ENCODE assay signal across 8 cellular contexts in the genomic region with DNA sequence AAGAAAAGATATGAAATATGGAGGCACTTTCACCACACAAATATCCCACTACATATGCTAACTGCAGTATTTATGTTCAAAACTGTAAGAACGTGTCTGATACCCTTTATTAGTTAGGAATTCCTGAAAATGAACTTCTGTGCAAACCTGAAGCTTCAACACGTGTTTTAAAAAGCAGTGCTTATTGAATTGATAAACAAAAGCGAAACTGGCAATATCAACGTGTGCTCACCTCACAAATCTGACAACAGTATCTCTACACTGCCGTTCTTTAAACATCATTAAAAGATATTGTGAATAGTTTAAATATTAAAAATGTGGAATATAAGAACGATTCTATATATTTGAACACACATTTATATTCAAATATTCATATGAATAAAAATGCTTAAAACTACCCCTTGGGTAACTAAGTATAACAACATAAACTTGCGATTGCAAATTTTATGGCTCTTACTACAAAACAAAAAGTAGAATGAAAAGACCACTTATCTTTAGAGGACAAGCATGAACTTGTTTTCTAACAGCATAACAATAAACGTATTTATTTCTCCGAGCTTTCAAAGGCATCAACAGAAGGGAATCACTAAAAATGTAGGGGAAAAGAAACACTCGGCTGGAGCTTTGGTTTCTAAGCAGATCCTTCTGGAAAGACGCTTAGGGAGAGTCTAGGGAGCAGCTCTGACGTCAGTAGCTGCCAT. TPM values are rescaled to one million over a fixed set of nuclear protein-coding genes. Genes with fewer than 3 reads are reported as not detected.
A peak's percentile ranks its signal among the peaks of the same experiment; 100 is the strongest.
DNase-seq lines count a peak whose midpoint lies in the region; ATAC-seq and TF ChIP-seq lines count a peak whose summit lies in the region.

TSS of gene LRP2BP (minus strand) at position 670 of the 701 bp plus-strand sequence. CDS start 17,738 bp downstream, outside the sequence.

- H3K9me3 ChIP-seq in OCI-LY3 (ENCODE audit: insufficient read depth, low read length) (no peaks in the 10 kb centered on the region), upper lobe of left lung (no peaks in the 10 kb centered on the region)

- TF ChIP-seq EP300 in upper lobe of left lung (IDR thresholded peaks at IDR 0.05): peak in 1 of 4 donors; percentile 58

- peak within 1 kb of the TSS; percentile 91 for H3K4me2 ChIP-seq in OCI-LY3 (ENCODE audit: low read length)

- H3K27me3 ChIP-seq in OCI-LY3 (ENCODE audit: low read depth, low read length) (no peaks in the 10 kb centered on the region), upper lobe of left lung (no peaks in the 10 kb centered on the region)

- peaks cover 26% of the 10 kb centered on the region for H3K4me1 Mint-ChIP-seq in activated T-cell treated with anti-CD3 and anti-CD28 coated beads, Interleukin-2, amount 50 U/mL, for 4 hours (ENCODE audit: low read depth)
- H3K4me1 Mint-ChIP-seq in chondrocyte (ENCODE audit: low read depth): peaks cover 54% of the 10 kb centered on the region
- H3K4me1 Mint-ChIP-seq in memory B cell: peaks cover 17% of the 10 kb centered on the region

- H3K79me2 ChIP-seq in OCI-LY3 (ENCODE audit: low read length): no peaks in the 10 kb centered on the region

- H3K27ac ChIP-seq in OCI-LY3 (ENCODE audit: low read length) (peak within 1 kb of the TSS; percentile 77), upper lobe of left lung (peak within 1 kb of the TSS; percentile 98 to 99 (median 98))

- H3K4me3 Mint-ChIP-seq in activated T-cell treated with anti-CD3 and anti-CD28 coated beads, Interleukin-2, amount 50 U/mL, for 4 hours: peak within 1 kb of the TSS; percentile 87
- peak within 1 kb of the TSS; percentile 92 for H3K4me3 Mint-ChIP-seq in chondrocyte (ENCODE audit: unreplicated experiment)
- H3K4me3 Mint-ChIP-seq in memory B cell: peak within 1 kb of the TSS; percentile 92

- ATAC-seq in activated T-cell treated with anti-CD3 and anti-CD28 coated beads, Interleukin-2, amount 50 U/mL, for 4 hours: no peak
- ATAC-seq in memory B cell (ENCODE audit: low read depth) (no peak), upper lobe of left lung (ENCODE audit: low FRiP score in 2 of 2) (no peak), HG02610 (IDR thresholded peaks at IDR 0.05; ENCODE audit: unreplicated experiment) (no peak), GM19324 (IDR thresholded peaks at IDR 0.05; ENCODE audit: low FRiP score, unreplicated experiment) (no peak)

- H3K36me3 ChIP-seq in OCI-LY3 (replicated peaks; ENCODE audit: low read depth, low read length) (peaks cover 12% of the 10 kb centered on the region), upper lobe of left lung (peaks cover 0 to 10% (median 0%) of the 10 kb centered on the region in 4 donors)

- TF ChIP-seq CTCF in OCI-LY3 (IDR thresholded peaks at IDR 0.05; ENCODE audit: low read depth, low read length) (no peak), chondrocyte (IDR thresholded peaks at IDR 0.05) (no peak), upper lobe of left lung (IDR thresholded peaks at IDR 0.05) (no peak)

- H3K4me3 ChIP-seq in OCI-LY3 (ENCODE audit: low read length) (peak within 1 kb of the TSS; percentile 79), upper lobe of left lung (peak within 1 kb of the TSS; percentile 72 to 93 (median 81))

- no peak for TF ChIP-seq POLR2A in upper lobe of left lung (IDR thresholded peaks at IDR 0.05)

- H3K9me3 Mint-ChIP-seq in activated T-cell treated with anti-CD3 and anti-CD28 coated beads, Interleukin-2, amount 50 U/mL, for 4 hours: no peaks in the 10 kb centered on the region
- H3K9me3 Mint-ChIP-seq in chondrocyte (ENCODE audit: low read depth) (peaks cover 3% of the 10 kb centered on the region), memory B cell (no peaks in the 10 kb centered on the region)

- H3K9ac ChIP-seq in OCI-LY3 (ENCODE audit: low read length): peak within 1 kb of the TSS; percentile 72

- H3K27me3 Mint-ChIP-seq in activated T-cell treated with anti-CD3 and anti-CD28 coated beads, Interleukin-2, amount 50 U/mL, for 4 hours (ENCODE audit: low read depth): no peaks in the 10 kb centered on the region
- H3K27me3 Mint-ChIP-seq in chondrocyte (ENCODE audit: low read depth) (no peaks in the 10 kb centered on the region), memory B cell (no peaks in the 10 kb centered on the region)

- DNase-seq in activated T-cell treated with anti-CD3 and anti-CD28 coated beads, Interleukin-2, amount 50 U/mL, for 4 hours: no peak
- DNase-seq in activated T-cell treated with anti-CD3 and anti-CD28 coated beads for 4 hours: no peak
- DNase-seq in chondrocyte (ENCODE audit: low spot score): no peak
- DNase-seq in memory B cell (ENCODE audit: low spot score in 2 of 2): no peak
- DNase-seq in upper lobe of left lung: no peak

- peaks cover 23% of the 10 kb centered on the region for H3K4me1 ChIP-seq in OCI-LY3 (ENCODE audit: low read length)
- H3K4me1 ChIP-seq in upper lobe of left lung: peaks cover 12 to 27% (median 17%) of the 10 kb centered on the region in 4 donors

- WGBS in upper lobe of left lung, 2 donors: 7 to 9% methylated on average over 12 of the region's 12 CpGs

- H3K36me3 Mint-ChIP-seq in activated T-cell treated with anti-CD3 and anti-CD28 coated beads, Interleukin-2, amount 50 U/mL, for 4 hours (ENCODE audit: insufficient read depth): peaks cover 11% of the 10 kb centered on the region
- peaks cover 12% of the 10 kb centered on the region for H3K36me3 Mint-ChIP-seq in chondrocyte (ENCODE audit: low read depth)
- H3K36me3 Mint-ChIP-seq in memory B cell: no peaks in the 10 kb centered on the region

- H3K27ac Mint-ChIP-seq in chondrocyte (ENCODE audit: unreplicated experiment): peak within 1 kb of the TSS; percentile 94
- H3K27ac Mint-ChIP-seq in memory B cell: peak within 1 kb of the TSS; percentile 99

- no peaks in the 10 kb centered on the region for H4K20me1 ChIP-seq in OCI-LY3 (ENCODE audit: insufficient read depth, low read length)

- peak within 1 kb of the TSS; percentile 13; the same call in 1 of the 2 replicates for H2AFZ ChIP-seq in OCI-LY3 (ENCODE audit: low read depth, low read length)

RNA-seq across cellular contexts. Expression of gene LRP2BP, which starts in this region (rescaled TPM):
- total RNA-seq in activated T-cell treated with anti-CD3 and anti-CD28 coated beads, Interleukin-2, amount 50 U/mL, for 4 hours: under 1 TPM; 0.16 to 0.40 (median 0.21) TPM
- total RNA-seq in chondrocyte (0.46 to 0.52 TPM (median 0.49 TPM) in 3 replicates), upper lobe of left lung (1 to 10 TPM in 4 of 6 donors, under 1 TPM in 2; 0.40 to 4.7 (median 1.3) TPM)
